ENCODE assay signal across 25 cellular contexts in genomic region chr10:121049923-121050322, GRCh38.
DNase-seq lines count a peak whose midpoint lies in the region; ATAC-seq and TF ChIP-seq lines count a peak whose summit lies in the region.
"Had no signal": no experiment of that assay in that cellular context is flagged by ENCODE, and none has a peak within 500 bp of the region (broad histone marks: within the 10 kb centered on the region; RNA-seq: fewer than 3 reads in every experiment).

No MANE protein-coding gene starts in this region.

- H3K27me3 ChIP-seq in hepatocyte, result no peaks in the 10 kb centered on the region
- H3K27me3 ChIP-seq in A673 (replicated peaks; ENCODE audit: insufficient read depth, low read depth, low read length, poor library complexity), result no peaks in the 10 kb centered on the region
- H3K27me3 ChIP-seq: BE2C, BLaER1 had no signal

- H3K4me1 ChIP-seq in HEK293 (ENCODE audit: control insufficient read depth, insufficient read depth, low read length), result peaks cover 12% of the 10 kb centered on the region
- H3K4me1 ChIP-seq in hepatocyte (ENCODE audit: insufficient read depth), result peaks cover 4% of the 10 kb centered on the region
- no peaks in the 10 kb centered on the region for H3K4me1 ChIP-seq in A673 (ENCODE audit: insufficient read depth, low read length, poor library complexity, severe bottlenecking)
- H3K4me1 ChIP-seq: A549, BE2C had no signal

- H3K9me2 ChIP-seq in hepatocyte (replicated peaks; ENCODE audit: insufficient read depth), result no peaks in the 10 kb centered on the region

- no peaks in the 10 kb centered on the region for H3K4me1 Mint-ChIP-seq in activated naive CD8-positive, alpha-beta T cell treated with anti-CD3 and anti-CD28 coated beads, Interleukin-2, amount 50 U/mL, for 24 hours
- H3K4me1 Mint-ChIP-seq in activated naive CD8-positive, alpha-beta T cell treated with anti-CD3 and anti-CD28 coated beads for 36 hours, result no peaks in the 10 kb centered on the region
- H3K4me1 Mint-ChIP-seq: CD14-positive monocyte; CD4-positive, alpha-beta memory T cell; CD4-positive, CD25-positive, alpha-beta regulatory T cell; CD8-positive, alpha-beta memory T cell had no signal

- H3K4me3 ChIP-seq in HEK293 (ENCODE audit: low read depth, low read length) (no peak overlapping the region), hepatocyte (no peak overlapping the region), A673 (ENCODE audit: low read depth, low read length, poor library complexity, severe bottlenecking) (no peak overlapping the region)
- H3K4me3 ChIP-seq: A549, BLaER1, GM12878 had no signal

- no peaks in the 10 kb centered on the region for H4K20me1 ChIP-seq in hepatocyte (ENCODE audit: insufficient read depth, poor library complexity, severe bottlenecking)
- H4K20me1 ChIP-seq: BLaER1 had no signal

- H3K9me3 ChIP-seq in HEK293 (ENCODE audit: control insufficient read depth, insufficient read depth, low read depth, low read length) (no peaks in the 10 kb centered on the region), hepatocyte (ENCODE audit: low read depth) (no peaks in the 10 kb centered on the region), A673 (ENCODE audit: low read depth, low read length, poor library complexity, severe bottlenecking) (no peaks in the 10 kb centered on the region)
- H3K9me3 ChIP-seq: A549, BE2C, BLaER1 had no signal

- no peaks in the 10 kb centered on the region for H3K36me3 Mint-ChIP-seq in activated naive CD8-positive, alpha-beta T cell treated with anti-CD3 and anti-CD28 coated beads, Interleukin-2, amount 50 U/mL, for 24 hours (ENCODE audit: low read depth)
- no peaks in the 10 kb centered on the region for H3K36me3 Mint-ChIP-seq in activated naive CD8-positive, alpha-beta T cell treated with anti-CD3 and anti-CD28 coated beads for 36 hours
- H3K36me3 Mint-ChIP-seq: CD14-positive monocyte; CD4-positive, alpha-beta memory T cell; CD4-positive, CD25-positive, alpha-beta regulatory T cell; CD8-positive, alpha-beta memory T cell had no signal

- H3K27ac Mint-ChIP-seq in activated naive CD8-positive, alpha-beta T cell treated with anti-CD3 and anti-CD28 coated beads, Interleukin-2, amount 50 U/mL, for 24 hours, result no peak overlapping the region
- H3K27ac Mint-ChIP-seq in activated naive CD8-positive, alpha-beta T cell treated with anti-CD3 and anti-CD28 coated beads for 36 hours, result no peak overlapping the region
- H3K27ac Mint-ChIP-seq: CD14-positive monocyte; CD4-positive, alpha-beta memory T cell; CD4-positive, CD25-positive, alpha-beta regulatory T cell; CD8-positive, alpha-beta memory T cell had no signal

- CTCF ChIA-PET in HEK293 (lab: Yijun Ruan, JAX), result no interaction called here
- CTCF ChIA-PET in A673 (lab: Charles Lee), result no interaction called here

- 81% methylated on average over 1 of the region's 1 CpG for WGBS in hepatocyte (ENCODE audit: low lambda C conversion rate, missing lambda C conversion rate)

- no peak overlapping the region for H3K4me3 Mint-ChIP-seq in activated naive CD8-positive, alpha-beta T cell treated with anti-CD3 and anti-CD28 coated beads, Interleukin-2, amount 50 U/mL, for 24 hours
- H3K4me3 Mint-ChIP-seq in activated naive CD8-positive, alpha-beta T cell treated with anti-CD3 and anti-CD28 coated beads for 36 hours, result no peak overlapping the region
- H3K4me3 Mint-ChIP-seq: CD14-positive monocyte; CD4-positive, alpha-beta memory T cell; CD4-positive, CD25-positive, alpha-beta regulatory T cell; CD8-positive, alpha-beta memory T cell had no signal

- H3K36me3 ChIP-seq in HEK293 (ENCODE audit: control insufficient read depth in 2 of 2, insufficient read depth in 1 of 2, low read length in 2 of 2) (no peaks in the 10 kb centered on the region), hepatocyte (replicated peaks; ENCODE audit: insufficient read depth, low read depth) (no peaks in the 10 kb centered on the region), A673 (ENCODE audit: insufficient read depth, low read length, poor library complexity, severe bottlenecking) (no peaks in the 10 kb centered on the region)
- H3K36me3 ChIP-seq: BE2C, BLaER1 had no signal

- POLR2A ChIA-PET in HEK293 (lab: Yijun Ruan, JAX) (no interaction called here), A673 (lab: Charles Lee; ENCODE audit: low non-redundant PET) (no interaction called here)

- DNase-seq in activated naive CD8-positive, alpha-beta T cell treated with anti-CD3 and anti-CD28 coated beads, Interleukin-2, amount 50 U/mL, for 24 hours, result no peak
- DNase-seq in activated naive CD8-positive, alpha-beta T cell treated with anti-CD3 and anti-CD28 coated beads for 36 hours, result no peak
- DNase-seq in hepatocyte (ENCODE audit: low spot score), result no peak
- no peak for DNase-seq in A673 (ENCODE audit: low spot score)
- no peak for DNase-seq in HUDEP-2 (lab: John Stamatoyannopoulos, UW; ENCODE audit: unreplicated experiment in 76 of 76)
- DNase-seq: ACHN; BE2C; C1 segment of cervical spinal cord; CD4-positive, alpha-beta memory T cell; CD4-positive, CD25-positive, alpha-beta regulatory T cell; CD8-positive, alpha-beta memory T cell; COR-L47; DMS 273 treated with DMSO at 0.1 percent for 48 hours; DMS153; DMS53; DMS79; DND-41; EL; GDM1 had no signal

- no peaks in the 10 kb centered on the region for H3K79me2 ChIP-seq in hepatocyte

- no peak overlapping the region for H2AFZ ChIP-seq in hepatocyte

- TF ChIP-seq CTCF in HEK293 (tag by site-specific recombination; IDR thresholded peaks at IDR 0.05) (no peak), hepatocyte (IDR thresholded peaks at IDR 0.05; ENCODE audit: poor library complexity) (no peak), A673 (conservative IDR thresholded peaks at IDR 0.05; ENCODE audit: low read depth, low read length) (no peak)

- no TSS peak for BruUV-seq in A673 (replicated peaks; lab: Mats Ljungman, UMichigan)

- H3K27me3 Mint-ChIP-seq in activated naive CD8-positive, alpha-beta T cell treated with anti-CD3 and anti-CD28 coated beads, Interleukin-2, amount 50 U/mL, for 24 hours, result no peaks in the 10 kb centered on the region
- no peaks in the 10 kb centered on the region for H3K27me3 Mint-ChIP-seq in activated naive CD8-positive, alpha-beta T cell treated with anti-CD3 and anti-CD28 coated beads for 36 hours
- H3K27me3 Mint-ChIP-seq: CD4-positive, alpha-beta memory T cell had no signal

- intact Hi-C loops in A673 (cut with micrococcal nuclease; ENCODE audit: unreplicated experiment), result no loop called here

- peaks cover 3% of the 10 kb centered on the region for H3K9me3 Mint-ChIP-seq in activated naive CD8-positive, alpha-beta T cell treated with anti-CD3 and anti-CD28 coated beads, Interleukin-2, amount 50 U/mL, for 24 hours
- no peaks in the 10 kb centered on the region for H3K9me3 Mint-ChIP-seq in activated naive CD8-positive, alpha-beta T cell treated with anti-CD3 and anti-CD28 coated beads for 36 hours
- H3K9me3 Mint-ChIP-seq: CD8-positive, alpha-beta memory T cell had no signal

- H3K4me2 ChIP-seq in hepatocyte, result no peak overlapping the region
- H3K4me2 ChIP-seq: A549, BLaER1 had no signal

- H3K27ac ChIP-seq in HEK293 (ENCODE audit: extremely low read depth, low read depth, low read length) (no peak overlapping the region), hepatocyte (peak overlapping the region; percentile 42), A673 (ENCODE audit: low read depth, low read length, poor library complexity, severe bottlenecking) (no peak overlapping the region)
- H3K27ac ChIP-seq: 22Rv1, A549, BLaER1 had no signal

- ATAC-seq in activated naive CD8-positive, alpha-beta T cell treated with anti-CD3 and anti-CD28 coated beads, Interleukin-2, amount 50 U/mL, for 24 hours, result peak; percentile 57
- ATAC-seq: A549, GM12878 had no signal

TF ChIP-seq in HEK293, 187 proteins besides CTCF, POLR2A, EP300 and RAD21:
- TF ChIP-seq GLIS2 (tag by site-specific recombination; IDR thresholded peaks at IDR 0.05) (no peak), ZNF366 (tag by site-specific recombination; conservative IDR thresholded peaks at IDR 0.05) (no peak), ZNF707 (tag by site-specific recombination; IDR thresholded peaks at IDR 0.05) (peak; percentile 89), ZBTB26 (tag by site-specific recombination; optimal IDR thresholded peaks at IDR 0.05) (no peak), ZNF169 (tag by site-specific recombination; IDR thresholded peaks at IDR 0.05) (no peak), ZNF596 (tag by site-specific recombination; IDR thresholded peaks at IDR 0.05) (no peak), ZNF473 (tag by site-specific recombination; IDR thresholded peaks at IDR 0.05) (no peak)
